Comparison of ENCODE assay signal across 14 cellular contexts in the genomic region with DNA sequence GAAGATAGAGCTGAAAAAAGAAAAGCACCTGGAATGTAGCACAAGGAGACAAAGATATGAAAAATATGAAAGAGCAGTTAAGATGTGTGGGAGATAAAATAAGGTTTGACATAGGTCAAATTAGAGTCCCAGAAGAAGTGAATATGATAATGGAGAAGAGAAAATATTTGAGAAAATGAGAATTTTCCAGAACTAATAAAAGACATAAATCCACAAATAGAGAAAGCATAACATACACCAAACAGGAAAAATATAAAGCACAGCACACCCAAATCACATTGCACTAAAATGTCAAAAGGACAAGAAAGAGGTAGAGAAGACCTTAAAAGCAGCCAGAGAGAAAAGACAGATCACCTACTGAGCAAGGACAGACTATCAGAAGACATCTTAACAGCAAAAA. TPM values are rescaled to one million over a fixed set of nuclear protein-coding genes. Genes with fewer than 3 reads are reported as not detected.
DNase-seq lines count a peak whose midpoint lies in the region; ATAC-seq, FAIRE-seq and TF ChIP-seq lines count a peak whose summit lies in the region.
"Had no signal": no experiment of that assay in that cellular context is flagged by ENCODE, and none has a peak within 500 bp of the region (broad histone marks: within the 10 kb centered on the region; RNA-seq: fewer than 3 reads in every experiment).

No MANE protein-coding gene starts in this region.

- H3K27ac Mint-ChIP-seq in activated CD8-positive, alpha-beta T cell treated with anti-CD3 and anti-CD28 coated beads for 36 hours = peak overlapping the region; percentile 10
- no peak overlapping the region for H3K27ac Mint-ChIP-seq in activated CD8-positive, alpha-beta T cell treated with anti-CD3 and anti-CD28 coated beads, Interleukin-2, amount 10 ng/mL, durations not matched to agents 7 days and 5 days
- H3K27ac Mint-ChIP-seq in Calu3 (ENCODE audit: unreplicated experiment) = peak overlapping the region; percentile 18
- H3K27ac Mint-ChIP-seq in memory B cell = peak overlapping the region; percentile 33
- H3K27ac Mint-ChIP-seq: GM23338 had no signal

- TF ChIP-seq CTCF in activated CD8-positive, alpha-beta T cell treated with anti-CD3 and anti-CD28 coated beads for 36 hours (IDR thresholded peaks at IDR 0.05) = no peak
- TF ChIP-seq CTCF in Calu3 (IDR thresholded peaks at IDR 0.05; ENCODE audit: unreplicated experiment) (no peak), GM12878 (IDR thresholded peaks at IDR 0.05 in 2 of 3, conservative IDR thresholded peaks at IDR 0.05 in 1 of 3; ENCODE audit: control insufficient read depth in 2 of 3, extremely low read depth in 1 of 3, insufficient read depth in 1 of 3, low read depth in 3 of 3, low read length in 3 of 3) (no peak)

- no peaks in the 10 kb centered on the region for H3K27me3 ChIP-seq in GM12878 (replicated peaks in 1 of 2; ENCODE audit: control insufficient read depth in 2 of 2, insufficient read depth in 2 of 2, low read length in 1 of 2)
- H3K27me3 ChIP-seq: BLaER1 treated with 17β-estradiol and CSF1 and Interleukin-3, amounts not matched to agents 10 nM and 100 nM had no signal

- no peak overlapping the region for H3K27ac ChIP-seq in GM12878 (ENCODE audit: control insufficient read depth, insufficient read depth)
- H3K27ac ChIP-seq: BLaER1 treated with 17β-estradiol and CSF1 and Interleukin-3, amounts not matched to agents 10 nM and 100 nM had no signal

- no peaks in the 10 kb centered on the region for H3K9me3 ChIP-seq in GM12878 (replicated peaks; ENCODE audit: control insufficient read depth, insufficient read depth, low read length)

- BruUV-seq in Calu3 (replicated peaks; lab: Mats Ljungman, UMichigan) = no TSS peak
- no TSS peak for BruUV-seq in GM12878 (replicated peaks; lab: Mats Ljungman, UMichigan)

- POLR2A ChIA-PET in activated CD8-positive, alpha-beta T cell treated with anti-CD3 and anti-CD28 coated beads for 36 hours (lab: Charles Lee) = interaction anchor here (1.0 kb wide), 1 partner anchor 358 kb away, joined by 3 read pairs; no protein-coding TSS in a partner anchor
- POLR2A ChIA-PET in activated CD8-positive, alpha-beta T cell treated with anti-CD3 and anti-CD28 coated beads, Interleukin-2, amount 10 ng/mL, durations not matched to agents 7 days and 5 days (lab: Charles Lee) = no interaction called here
- POLR2A ChIA-PET in GM12878 (lab: Charles Lee) = no interaction called here

- H3K36me3 ChIP-seq in GM12878 (ENCODE audit: control insufficient read depth in 2 of 2, insufficient read depth in 2 of 2, low read length in 1 of 2) = peaks cover 0 to 3% of the 10 kb centered on the region in 2 experiments; a peak in 3 of 4 replicates

- RAD21 ChIA-PET in GM12878 (lab: Charles Lee; ENCODE audit: unreplicated experiment) = no interaction called here

- no peak for TF ChIP-seq RAD21 in GM12878 (IDR thresholded peaks at IDR 0.05; ENCODE audit: insufficient read depth, low read depth, low read length)

- intact Hi-C loops in activated CD8-positive, alpha-beta T cell treated with anti-CD3 and anti-CD28 coated beads for 36 hours (cut with micrococcal nuclease) = no loop called here
- intact Hi-C loops in Calu3 (cut with micrococcal nuclease; ENCODE audit: unreplicated experiment) = no loop called here
- intact Hi-C loops in GM12878 (cut with micrococcal nuclease; ENCODE audit: unreplicated experiment) = no loop called here

- no peak overlapping the region for H3K9ac ChIP-seq in GM12878 (ENCODE audit: control insufficient read depth, insufficient read depth, low read length)
- H3K9ac ChIP-seq: BLaER1 treated with 17β-estradiol and CSF1 and Interleukin-3, amounts not matched to agents 10 nM and 100 nM had no signal

- H3K4me3 Mint-ChIP-seq in activated CD8-positive, alpha-beta T cell treated with anti-CD3 and anti-CD28 coated beads for 36 hours = no peak overlapping the region
- H3K4me3 Mint-ChIP-seq in activated CD8-positive, alpha-beta T cell treated with anti-CD3 and anti-CD28 coated beads, Interleukin-2, amount 10 ng/mL, durations not matched to agents 7 days and 5 days = no peak overlapping the region
- no peak overlapping the region for H3K4me3 Mint-ChIP-seq in Calu3 (ENCODE audit: low read depth, unreplicated experiment)
- no peak overlapping the region for H3K4me3 Mint-ChIP-seq in memory B cell
- H3K4me3 Mint-ChIP-seq: CD4-positive, CD25-positive, alpha-beta regulatory T cell; GM23338 had no signal

- no peak for TF ChIP-seq EP300 in GM12878 (IDR thresholded peaks at IDR 0.05; ENCODE audit: borderline replicate concordance in 1 of 2, control insufficient read depth in 1 of 2, low read depth in 2 of 2, low read length in 2 of 2)

- peaks cover 35% of the 10 kb centered on the region for H3K36me3 Mint-ChIP-seq in activated CD8-positive, alpha-beta T cell treated with anti-CD3 and anti-CD28 coated beads for 36 hours (ENCODE audit: low read depth)
- H3K36me3 Mint-ChIP-seq in activated CD8-positive, alpha-beta T cell treated with anti-CD3 and anti-CD28 coated beads, Interleukin-2, amount 10 ng/mL, durations not matched to agents 7 days and 5 days (ENCODE audit: low read depth) = peaks cover 50% of the 10 kb centered on the region
- H3K36me3 Mint-ChIP-seq in Calu3 (ENCODE audit: insufficient read depth, unreplicated experiment) = peaks cover 20% of the 10 kb centered on the region
- H3K36me3 Mint-ChIP-seq in memory B cell = peaks cover 41% of the 10 kb centered on the region

- no peak for TF ChIP-seq POLR2A in GM12878 (IDR thresholded peaks at IDR 0.05; ENCODE audit: low read depth, low read length)

- H3K4me3 ChIP-seq in GM12878 = no peak overlapping the region
- H3K4me3 ChIP-seq: BLaER1 treated with 17β-estradiol and CSF1 and Interleukin-3, amounts not matched to agents 10 nM and 100 nM; GM23338 had no signal

- CTCF ChIA-PET in activated CD8-positive, alpha-beta T cell treated with anti-CD3 and anti-CD28 coated beads for 36 hours (lab: Charles Lee) = no interaction called here
- CTCF ChIA-PET in activated CD8-positive, alpha-beta T cell treated with anti-CD3 and anti-CD28 coated beads, Interleukin-2, amount 10 ng/mL, durations not matched to agents 7 days and 5 days (lab: Charles Lee) = interaction anchor here (1.3 kb wide), 1 partner anchor 8 kb away, joined by 5 read pairs; no protein-coding TSS in a partner anchor
- CTCF ChIA-PET in Calu3 (lab: Charles Lee) = no interaction called here
- CTCF ChIA-PET in GM12878 (lab: Yijun Ruan, JAX) = no interaction called here

- no peak overlapping the region for H2AFZ ChIP-seq in GM12878 (ENCODE audit: control insufficient read depth, low read depth, low read length)
- H2AFZ ChIP-seq: GM23338 had no signal

- no peak for ATAC-seq in activated CD8-positive, alpha-beta T cell treated with anti-CD3 and anti-CD28 coated beads for 36 hours
- no peak for ATAC-seq in activated CD8-positive, alpha-beta T cell treated with anti-CD3 and anti-CD28 coated beads, Interleukin-2, amount 10 ng/mL, durations not matched to agents 7 days and 5 days
- ATAC-seq in GM12878 (no peak), memory B cell (ENCODE audit: low read depth) (no peak), HG02852 (IDR thresholded peaks at IDR 0.05; ENCODE audit: unreplicated experiment) (no peak)
- ATAC-seq: GM23338 had no signal

- H3K4me1 Mint-ChIP-seq in activated CD8-positive, alpha-beta T cell treated with anti-CD3 and anti-CD28 coated beads for 36 hours (ENCODE audit: low read depth) = peaks cover 10% of the 10 kb centered on the region
- peaks cover 3% of the 10 kb centered on the region for H3K4me1 Mint-ChIP-seq in activated CD8-positive, alpha-beta T cell treated with anti-CD3 and anti-CD28 coated beads, Interleukin-2, amount 10 ng/mL, durations not matched to agents 7 days and 5 days (ENCODE audit: low read depth)
- no peaks in the 10 kb centered on the region for H3K4me1 Mint-ChIP-seq in Calu3 (ENCODE audit: low read depth, unreplicated experiment)
- H3K4me1 Mint-ChIP-seq in memory B cell = no peaks in the 10 kb centered on the region
- H3K4me1 Mint-ChIP-seq: GM23338 had no signal

- H3K27me3 Mint-ChIP-seq in activated CD8-positive, alpha-beta T cell treated with anti-CD3 and anti-CD28 coated beads for 36 hours = no peaks in the 10 kb centered on the region
- H3K27me3 Mint-ChIP-seq in activated CD8-positive, alpha-beta T cell treated with anti-CD3 and anti-CD28 coated beads, Interleukin-2, amount 10 ng/mL, durations not matched to agents 7 days and 5 days (ENCODE audit: low read depth) = no peaks in the 10 kb centered on the region
- H3K27me3 Mint-ChIP-seq in Calu3 (ENCODE audit: unreplicated experiment) (no peaks in the 10 kb centered on the region), memory B cell (no peaks in the 10 kb centered on the region)
- H3K27me3 Mint-ChIP-seq: CD4-positive, CD25-positive, alpha-beta regulatory T cell had no signal

- H3K4me1 ChIP-seq in GM12878 (ENCODE audit: control insufficient read depth, insufficient read depth, low read length) = no peaks in the 10 kb centered on the region

- H3K9me3 Mint-ChIP-seq in activated CD8-positive, alpha-beta T cell treated with anti-CD3 and anti-CD28 coated beads for 36 hours = no peaks in the 10 kb centered on the region
- no peaks in the 10 kb centered on the region for H3K9me3 Mint-ChIP-seq in activated CD8-positive, alpha-beta T cell treated with anti-CD3 and anti-CD28 coated beads, Interleukin-2, amount 10 ng/mL, durations not matched to agents 7 days and 5 days (ENCODE audit: insufficient read depth)
- H3K9me3 Mint-ChIP-seq in Calu3 (ENCODE audit: low read depth, unreplicated experiment) (no peaks in the 10 kb centered on the region), memory B cell (no peaks in the 10 kb centered on the region)
- H3K9me3 Mint-ChIP-seq: CD4-positive, CD25-positive, alpha-beta regulatory T cell; GM23338 had no signal

- in situ Hi-C loops in GM12878 (cut with MboI) = no loop called here

- no peaks in the 10 kb centered on the region for H4K20me1 ChIP-seq in GM12878 (ENCODE audit: control insufficient read depth, insufficient read depth)
- H4K20me1 ChIP-seq: BLaER1 treated with 17β-estradiol and CSF1 and Interleukin-3, amounts not matched to agents 10 nM and 100 nM had no signal

- no peaks in the 10 kb centered on the region for H3K79me2 ChIP-seq in GM12878 (ENCODE audit: control insufficient read depth, insufficient read depth, low read length)

- no peak overlapping the region for H3K4me2 ChIP-seq in GM12878 (ENCODE audit: control insufficient read depth, insufficient read depth)
- H3K4me2 ChIP-seq: BLaER1 treated with 17β-estradiol and CSF1 and Interleukin-3, amounts not matched to agents 10 nM and 100 nM; GM23338 had no signal

- SMC1A ChIA-PET in GM12878 (lab: Charles Lee; ENCODE audit: uncharacterized antibody, unreplicated experiment) = interaction anchor here (0.9 to 1.0 kb wide), 2 partner anchors 9 to 44 kb away, joined by 3 read pairs; no protein-coding TSS in a partner anchor

- peak; percentile 13 for FAIRE-seq in GM12878 (lab: Jason Lieb, UNC)

- DNase-seq in activated CD8-positive, alpha-beta T cell treated with anti-CD3 and anti-CD28 coated beads for 36 hours = no peak
- no peak for DNase-seq in activated CD8-positive, alpha-beta T cell treated with anti-CD3 and anti-CD28 coated beads, Interleukin-2, amount 10 ng/mL, durations not matched to agents 7 days and 5 days
- DNase-seq in Calu3 = no peak
- DNase-seq in GM12878 (ENCODE audit: low read depth, low spot score) = no peak
- no peak for DNase-seq in memory B cell (ENCODE audit: low spot score in 2 of 2)
- DNase-seq in activated gamma-delta T cell (lab: John Stamatoyannopoulos, UW) = no peak
- DNase-seq: 8988T; CD4-positive, CD25-positive, alpha-beta regulatory T cell; DMS 273 treated with DMSO at 0.1 percent for 48 hours; H7; KBM-7 had no signal

RNA-seq across cellular contexts. Expression of gene IPPK, which starts 43.4 kb away (rescaled TPM):
- 10 to 100 TPM; 12.5 to 15.8 TPM for total RNA-seq in activated CD8-positive, alpha-beta T cell treated with anti-CD3 and anti-CD28 coated beads for 36 hours
- total RNA-seq in activated CD8-positive, alpha-beta T cell treated with anti-CD3 and anti-CD28 coated beads, Interleukin-2, amount 10 ng/mL, durations not matched to agents 7 days and 5 days = 1 to 10 TPM; 8.7 to 9.7 TPM
- total RNA-seq in Calu3 (2022) (8.9 and 9.5 TPM in 2 replicates), GM12878 (2014; rRNA removed) (12.9 and 17.6 TPM in 2 replicates), GM12878 (2014; rRNA removed; fragmentation: Illumina TruSeq; extraction: Trizol) (11.4 and 11.5 TPM in 2 replicates), GM12878 (2021) (10.1 and 10.7 TPM in 2 replicates)
- total RNA-seq in GM12878 (2013; cell fraction: nucleolus; rRNA removed) = 24.4 and 27.7 TPM in 2 replicates
- 5.1 TPM for polyA plus RNA-seq in GM12878 (2011; ENCODE audit: low read depth)
- polyA plus RNA-seq in GM12878 (2011; rRNA removed) (21.8 and 22.1 TPM in 2 replicates), GM12878 (2014; fragmentation: Illumina TruSeq; extraction: Trizol) (10.6 and 12.8 TPM in 2 replicates), GM12878 (2014; fragmentation: Nextera tagmentation; extraction: Ambion mirVana) (1 to 10 TPM; 2.1 to 4.0 TPM), GM12878 (2014; rRNA removed) (9.2 and 10.6 TPM in 2 replicates), GM12878 (2016; fragmentation: Nextera tagmentation; extraction: Ambion mirVana) (10 to 100 TPM; 11.4 to 11.5 TPM)
- 30.0 and 31.3 TPM in 2 replicates for polyA plus RNA-seq in GM12878 (2011; cell fraction: cytosol; rRNA removed)
- 56.1 and 62.4 TPM in 2 replicates for polyA plus RNA-seq in GM12878 (2011; cell fraction: nucleus; rRNA removed)
- 5.5 and 6.6 TPM in 2 replicates for polyA plus RNA-seq in GM12878 (2012)
- 50.3 and 52.8 TPM in 2 replicates for polyA minus RNA-seq in GM12878 (2011; rRNA and poly(A)+ RNA removed)
- polyA minus RNA-seq in GM12878 (2011; cell fraction: cytosol; rRNA and poly(A)+ RNA removed) = 9.0 and 11.2 TPM in 2 replicates
- polyA minus RNA-seq in GM12878 (2011; cell fraction: nucleus; rRNA and poly(A)+ RNA removed) = 10.0 and 17.4 TPM in 2 replicates
